8 cellular contexts compared by ENCODE assay signal in genomic region chr1:161046574-161047167, GRCh38. TPM values are rescaled to one million over a fixed set of nuclear protein-coding genes. Genes with fewer than 3 reads are reported as not detected.
DNase-seq lines count a peak whose midpoint lies in the region; ATAC-seq and TF ChIP-seq lines count a peak whose summit lies in the region.

No MANE protein-coding gene starts in this region.

- peaks cover 13% of the 10 kb centered on the region for H3K27me3 ChIP-seq in ectodermal cell (ENCODE audit: control insufficient read depth, insufficient read depth, low read length, poor library complexity, severe bottlenecking)
- no peaks in the 10 kb centered on the region for H3K27me3 ChIP-seq in neutrophil

- H3K4me1 ChIP-seq in ectodermal cell (ENCODE audit: control insufficient read depth, insufficient read depth, low read length) (peaks cover 6% of the 10 kb centered on the region), neutrophil (ENCODE audit: control insufficient read depth in 1 of 2, insufficient read depth in 1 of 2, low read depth in 1 of 2, low read length in 1 of 2) (peaks cover 25 to 31% of the 10 kb centered on the region in 2 experiments)

- H3K9me3 ChIP-seq in ectodermal cell (ENCODE audit: control insufficient read depth, low read length) (no peaks in the 10 kb centered on the region), neutrophil (no peaks in the 10 kb centered on the region)

- peak; percentile 38 for ATAC-seq in GM21576 (IDR thresholded peaks at IDR 0.05; ENCODE audit: unreplicated experiment)

- DNase-seq in GF-D8 (lab: John Stamatoyannopoulos, UW): peak; percentile 22
- peak; percentile 76 to 95 for DNase-seq in NOMO-1 (lab: John Stamatoyannopoulos, UW; ENCODE audit: unreplicated experiment in 2 of 2)
- no peak for DNase-seq in stimulated activated CD4-positive, alpha-beta T cell treated with anti-CD3 and anti-CD28 coated beads, Interleukin-1b, Interleukin-23, amount 100 ng/mL, for 48 hours
- DNase-seq in NCI-H524 (lab: John Stamatoyannopoulos, UW): no peak
- DNase-seq in AG08395 (ENCODE audit: low spot score): no peak

- H3K27ac ChIP-seq in ectodermal cell (ENCODE audit: insufficient read depth, low read depth, low read length, poor library complexity, severe bottlenecking) (no peak overlapping the region), neutrophil (peak overlapping the region; percentile 98)

- WGBS in ectodermal cell, 2 experiments: 83 to 100% methylated on average over 1 of the region's 1 CpG

- no peak for TF ChIP-seq CTCF in neutrophil (IDR thresholded peaks at IDR 0.05)

- H3K4me3 ChIP-seq in ectodermal cell (ENCODE audit: insufficient read depth, low read depth, low read length) (peak overlapping the region; percentile 64), neutrophil (ENCODE audit: low read depth in 1 of 2, low read length in 1 of 2) (peak overlapping the region; percentile 99)

- peaks cover 7% of the 10 kb centered on the region for H3K36me3 ChIP-seq in ectodermal cell (ENCODE audit: control insufficient read depth, insufficient read depth, low read length)
- H3K36me3 ChIP-seq in neutrophil: peaks cover 68% of the 10 kb centered on the region

RNA-seq across cellular contexts. Expression of gene USF1, which starts 0.9 kb away (rescaled TPM):
- 83.4 TPM for polyA plus RNA-seq in ectodermal cell (2013, experiment 1 of 4)
- polyA plus RNA-seq in ectodermal cell (2013, experiment 2 of 4): 73.6 TPM
- 62.7 TPM for polyA plus RNA-seq in ectodermal cell (2013, experiment 3 of 4)
- 62.8 TPM for polyA plus RNA-seq in ectodermal cell (2013, experiment 4 of 4)

RNA-seq across cellular contexts. Expression of gene TSTD1, which starts 7.9 kb away (rescaled TPM):
- 57.6 TPM for polyA plus RNA-seq in ectodermal cell (2013, experiment 1 of 4)
- 54.1 TPM for polyA plus RNA-seq in ectodermal cell (2013, experiment 2 of 4)
- 52.0 TPM for polyA plus RNA-seq in ectodermal cell (2013, experiment 3 of 4)
- 63.6 TPM for polyA plus RNA-seq in ectodermal cell (2013, experiment 4 of 4)

RNA-seq across cellular contexts. Expression of gene ARHGAP30, which starts 23.0 kb away (rescaled TPM):
- polyA plus RNA-seq in ectodermal cell (2013, experiment 1 of 4): not detected
- 0.07 TPM for polyA plus RNA-seq in ectodermal cell (2013, experiment 2 of 4)
- polyA plus RNA-seq in ectodermal cell (2013, experiment 3 of 4): not detected
- not detected for polyA plus RNA-seq in ectodermal cell (2013, experiment 4 of 4)

RNA-seq across cellular contexts. Expression of gene F11R, which starts 25.7 kb away (rescaled TPM):
- 53.9 TPM for polyA plus RNA-seq in ectodermal cell (2013, experiment 1 of 4)
- 54.9 TPM for polyA plus RNA-seq in ectodermal cell (2013, experiment 2 of 4)
- polyA plus RNA-seq in ectodermal cell (2013, experiment 3 of 4): 48.4 TPM
- polyA plus RNA-seq in ectodermal cell (2013, experiment 4 of 4): 47.4 TPM

RNA-seq across cellular contexts. Expression of gene NECTIN4, which starts 42.7 kb away (rescaled TPM):
- polyA plus RNA-seq in ectodermal cell (2013, experiment 1 of 4): 0.17 TPM
- polyA plus RNA-seq in ectodermal cell (2013, experiment 2 of 4): not detected
- not detected for polyA plus RNA-seq in ectodermal cell (2013, experiment 3 of 4)
- polyA plus RNA-seq in ectodermal cell (2013, experiment 4 of 4): not detected

Comparison
In these comparisons a context has a peak if more than half of its experiments do, and no peak if none do; other contexts are left out.
1. DNase-seq: peak in GF-D8 (single experiment) and NOMO-1 (2 of 2); none in stimulated activated CD4-positive, alpha-beta T cell treated with anti-CD3 and anti-CD28 coated beads, Interleukin-1b, Interleukin-23, amount 100 ng/mL, for 48 hours (single experiment), NCI-H524 (0 of 2) and AG08395 (single experiment).